ENCODE assay signal across 8 cellular contexts in the genomic region with DNA sequence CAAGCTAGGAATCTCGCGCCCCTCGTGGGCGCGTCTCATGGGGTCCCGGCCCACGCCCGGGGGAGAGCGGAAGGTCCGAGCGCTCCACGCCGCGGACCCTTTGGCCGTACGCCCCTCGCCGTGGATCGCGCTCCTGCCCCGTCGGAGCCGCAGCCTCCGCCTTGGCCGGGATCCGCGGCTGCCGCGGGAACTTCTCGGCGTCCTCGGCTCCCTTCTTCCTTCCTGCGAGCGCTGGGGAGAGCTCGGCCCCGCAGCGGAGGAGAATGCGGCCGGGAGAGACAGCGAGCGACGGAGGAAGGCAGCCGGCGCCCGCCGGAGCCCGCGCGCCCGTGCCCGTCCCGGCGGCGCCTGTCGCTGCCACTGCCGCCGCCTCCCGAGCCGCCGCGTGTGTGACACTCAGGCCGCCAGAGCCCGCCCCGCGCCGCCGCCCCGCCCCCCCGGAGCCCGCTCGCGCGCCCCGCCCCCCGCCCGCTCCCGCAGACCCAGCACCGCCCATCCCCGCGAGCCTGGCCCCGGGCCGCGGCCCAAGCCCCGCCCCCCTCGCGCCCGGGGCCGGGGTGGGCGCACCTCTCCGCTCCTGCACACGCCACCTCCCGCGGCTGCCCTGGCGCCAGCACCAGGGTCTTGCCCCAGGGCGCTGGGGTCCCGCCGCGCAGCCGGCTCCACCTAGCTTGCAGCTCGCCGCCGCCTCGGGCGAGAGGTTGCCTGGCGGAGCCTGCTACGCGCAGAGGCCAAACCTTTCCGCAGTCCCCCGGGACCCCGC. TPM values are rescaled to one million over a fixed set of nuclear protein-coding genes. Genes with fewer than 3 reads are reported as not detected.
DNase-seq lines count a peak whose midpoint lies in the region; ATAC-seq and TF ChIP-seq lines count a peak whose summit lies in the region.

A gene with protein sequence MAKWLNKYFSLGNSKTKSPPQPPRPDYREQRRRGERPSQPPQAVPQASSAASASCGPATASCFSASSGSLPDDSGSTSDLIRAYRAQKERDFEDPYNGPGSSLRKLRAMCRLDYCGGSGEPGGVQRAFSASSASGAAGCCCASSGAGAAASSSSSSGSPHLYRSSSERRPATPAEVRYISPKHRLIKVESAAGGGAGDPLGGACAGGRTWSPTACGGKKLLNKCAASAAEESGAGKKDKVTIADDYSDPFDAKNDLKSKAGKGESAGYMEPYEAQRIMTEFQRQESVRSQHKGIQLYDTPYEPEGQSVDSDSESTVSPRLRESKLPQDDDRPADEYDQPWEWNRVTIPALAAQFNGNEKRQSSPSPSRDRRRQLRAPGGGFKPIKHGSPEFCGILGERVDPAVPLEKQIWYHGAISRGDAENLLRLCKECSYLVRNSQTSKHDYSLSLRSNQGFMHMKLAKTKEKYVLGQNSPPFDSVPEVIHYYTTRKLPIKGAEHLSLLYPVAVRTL (minus strand): TSS at position 362 of the 763 bp plus-strand sequence. CDS start 582 bp downstream, outside the sequence.

- ATAC-seq in HG03432 (IDR thresholded peaks at IDR 0.05; ENCODE audit: unreplicated experiment), result peak; percentile 53

- H3K36me3 ChIP-seq in mucosa of rectum (ENCODE audit: control insufficient read depth in 2 of 2, insufficient read depth in 2 of 2, low read length in 2 of 2), result no peaks in the 10 kb centered on the region

- H3K4me3 ChIP-seq in epithelial cell of proximal tubule (ENCODE audit: low read depth, low read length) (peak within 1 kb of the TSS; percentile 95), mucosa of rectum (ENCODE audit: low read length in 2 of 2) (peak within 1 kb of the TSS; percentile 80 to 85)

- peak within 1 kb of the TSS; percentile 93 to 97 for H3K27ac ChIP-seq in mucosa of rectum (ENCODE audit: low read depth in 2 of 2, low read length in 2 of 2)

- no peaks in the 10 kb centered on the region for H3K27me3 ChIP-seq in mucosa of rectum (ENCODE audit: control insufficient read depth in 2 of 2, insufficient read depth in 2 of 2, low read length in 2 of 2)

- peak; percentile 83 for TF ChIP-seq POLR2A in GM19193 (IDR thresholded peaks at IDR 0.05; ENCODE audit: extremely low read depth, insufficient read depth, insufficient read length)

- H3K9me3 ChIP-seq in mucosa of rectum (ENCODE audit: control insufficient read depth in 2 of 2, low read length in 2 of 2), result no peaks in the 10 kb centered on the region

- peak within 1 kb of the TSS; percentile 88 to 90 for H3K9ac ChIP-seq in mucosa of rectum (ENCODE audit: low read depth in 1 of 2, low read length in 2 of 2)

- H3K4me1 ChIP-seq in mucosa of rectum (ENCODE audit: control insufficient read depth in 2 of 2, insufficient read depth in 2 of 2, low read length in 2 of 2), result peaks cover 34 to 47% of the 10 kb centered on the region in 2 donors

- peak; percentile 44 for TF ChIP-seq CTCF in epithelial cell of proximal tubule (conservative IDR thresholded peaks at IDR 0.05; ENCODE audit: low read depth, low read length)

- peak; percentile 30 to 37 for DNase-seq in AML-193 (lab: John Stamatoyannopoulos, UW)
- DNase-seq in NOMO-1 treated with DMSO at 0.1 percent for 48 hours (lab: John Stamatoyannopoulos, UW; ENCODE audit: unreplicated experiment), result peak; percentile 29
- peak; percentile 72 for DNase-seq in activated T-cell treated with anti-CD3 and anti-CD28 coated beads for 24 hours (ENCODE audit: low read depth)
- DNase-seq in epithelial cell of proximal tubule (ENCODE audit: low read depth), result no peak
- DNase-seq in stimulated activated CD8-positive, alpha-beta memory T cell treated with anti-CD3 and anti-CD28 coated beads, Interleukin-4, amount 100 ng/mL, for 24 hours (ENCODE audit: low read depth), result peak; percentile 73

RNA-seq across cellular contexts. Expression of the gene that starts here (rescaled TPM):
- 32.7 and 43.8 TPM in 2 replicates for total RNA-seq in epithelial cell of proximal tubule
